ENCODE assay signal across 8 cellular contexts in the genomic region with DNA sequence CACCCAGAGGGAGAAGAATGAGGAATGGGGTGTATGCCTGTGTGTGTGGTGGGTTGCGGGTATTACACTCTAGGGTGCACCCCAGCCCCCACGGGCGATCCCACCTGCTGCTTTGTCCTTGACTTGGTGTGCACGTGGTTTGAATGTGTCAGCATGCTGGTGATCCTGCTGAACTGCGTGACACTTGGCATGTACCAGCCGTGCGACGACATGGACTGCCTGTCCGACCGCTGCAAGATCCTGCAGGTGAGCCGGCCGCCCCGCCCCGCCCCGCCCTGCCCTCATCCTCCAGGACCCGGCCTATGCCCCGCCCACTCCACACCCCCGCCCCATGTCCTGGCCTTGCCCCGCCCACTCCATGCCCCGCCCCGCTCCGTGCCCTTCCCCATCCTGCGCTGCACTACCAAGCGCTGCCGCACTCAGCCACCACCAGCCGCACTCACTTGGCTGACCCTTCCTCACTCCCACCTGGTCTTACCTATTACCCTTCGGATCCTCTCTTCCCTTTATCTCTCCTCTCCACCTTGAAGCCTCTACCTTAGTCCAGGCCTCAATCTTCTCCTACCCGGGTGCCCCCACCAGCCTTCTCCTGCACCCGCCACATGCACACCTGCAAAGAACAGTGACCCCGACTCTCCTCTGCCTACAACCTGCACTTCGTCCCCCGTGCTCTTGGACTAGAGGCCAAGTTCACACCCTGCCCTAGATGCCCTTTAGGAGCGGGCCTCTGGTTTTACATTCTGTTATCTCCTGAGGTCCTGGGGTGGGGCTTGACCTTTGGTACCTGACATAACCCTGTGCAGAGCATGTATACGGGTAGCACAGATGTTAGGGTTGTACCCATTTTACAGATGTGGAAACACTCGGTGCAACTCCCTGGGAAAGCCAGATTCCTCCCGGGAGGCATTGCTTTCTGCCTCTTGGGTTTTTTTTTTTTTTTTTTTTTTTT. TPM values are rescaled to one million over a fixed set of nuclear protein-coding genes. Genes with fewer than 3 reads are reported as not detected.
A peak's percentile ranks its signal among the peaks of the same experiment; 100 is the strongest.
DNase-seq lines count a peak whose midpoint lies in the region; ATAC-seq and TF ChIP-seq lines count a peak whose summit lies in the region.

No MANE protein-coding gene starts in this region.

- TF ChIP-seq CTCF in RWPE2 (IDR thresholded peaks at IDR 0.05; ENCODE audit: poor library complexity, severe bottlenecking) (no peak), mucosa of descending colon (IDR thresholded peaks at IDR 0.05) (no peak), type B pancreatic cell (conservative IDR thresholded peaks at IDR 0.05) (peak; percentile 54), uterus (IDR thresholded peaks at IDR 0.05) (no peak)

- H3K27ac ChIP-seq in RWPE2 (ENCODE audit: poor library complexity, severe bottlenecking) (no peak overlapping the region), uterus (no peak overlapping the region)

- H3K4me1 ChIP-seq in RWPE2 (ENCODE audit: insufficient read depth, poor library complexity, severe bottlenecking) = no peaks in the 10 kb centered on the region
- peaks cover 5% of the 10 kb centered on the region for H3K4me1 ChIP-seq in mucosa of descending colon (ENCODE audit: low read depth)
- H3K4me1 ChIP-seq in uterus = no peaks in the 10 kb centered on the region

- DNase-seq in DMS53 treated with DMSO at 0.1 percent for 48 hours (lab: John Stamatoyannopoulos, UW; ENCODE audit: unreplicated experiment) (peak; percentile 24), RWPE2 (ENCODE audit: low spot score) (peak; percentile 87), mucosa of descending colon (peak; percentile 90 to 94 (median 93)), type B pancreatic cell (ENCODE audit: extremely low spot score, unreplicated experiment) (no peak), cerebellum (ENCODE audit: low spot score) (no peak), HCEC 1CT (no peak), uterus (no peak)
- DNase-seq in activated naive CD8-positive, alpha-beta T cell treated with anti-CD3 and anti-CD28 coated beads, Interleukin-2, amount 50 U/mL, for 16 hours (ENCODE audit: low read depth, low spot score) = peak; percentile 45

- no peak overlapping the region for H3K27ac Mint-ChIP-seq in type B pancreatic cell

- H3K4me1 Mint-ChIP-seq in type B pancreatic cell (ENCODE audit: unreplicated experiment) = peaks cover 6% of the 10 kb centered on the region

- no peak for TF ChIP-seq POLR2A in uterus (IDR thresholded peaks at IDR 0.05)

- peaks cover 4% of the 10 kb centered on the region for H3K9me3 Mint-ChIP-seq in type B pancreatic cell

- ATAC-seq in RWPE2 (ENCODE audit: low read depth) = peak; percentile 85
- peak; percentile 98 for ATAC-seq in mucosa of descending colon

- H3K27me3 ChIP-seq in RWPE2 (ENCODE audit: insufficient read depth, poor library complexity, severe bottlenecking) = no peaks in the 10 kb centered on the region
- peaks cover 0 to 10% of the 10 kb centered on the region in 2 donors for H3K27me3 ChIP-seq in uterus

- H3K4me3 Mint-ChIP-seq in type B pancreatic cell = peak overlapping the region; percentile 25

- H3K27me3 Mint-ChIP-seq in type B pancreatic cell = peaks cover 63% of the 10 kb centered on the region

- no peaks in the 10 kb centered on the region for H3K36me3 Mint-ChIP-seq in type B pancreatic cell

- H3K4me3 ChIP-seq in RWPE2 (ENCODE audit: severe bottlenecking) (no peak overlapping the region), mucosa of descending colon (no peak overlapping the region), uterus (no peak overlapping the region)

- peaks cover under 1% of the 10 kb centered on the region for H3K9me3 ChIP-seq in RWPE2 (ENCODE audit: severe bottlenecking)
- H3K9me3 ChIP-seq in mucosa of descending colon = peaks cover 2% of the 10 kb centered on the region
- H3K9me3 ChIP-seq in uterus = peaks cover 0 to 2% of the 10 kb centered on the region in 2 donors

- intact Hi-C loops in mucosa of descending colon (cut with DNase I, micrococcal nuclease) = no loop called here
- intact Hi-C loops in uterus (cut with DNase I; ENCODE audit: low total_unique reads) = no loop called here

- no peaks in the 10 kb centered on the region for H3K36me3 ChIP-seq in RWPE2 (ENCODE audit: low read depth)
- no peaks in the 10 kb centered on the region for H3K36me3 ChIP-seq in mucosa of descending colon (ENCODE audit: low read depth)
- H3K36me3 ChIP-seq in uterus = no peaks in the 10 kb centered on the region

RNA-seq across cellular contexts. Expression of a gene that starts 27.7 kb away (rescaled TPM):
- total RNA-seq in mucosa of descending colon (under 1 TPM; 0.19 to 0.41 (median 0.20) TPM), type B pancreatic cell (ENCODE audit: low replicate concordance) (0.60 and 1.1 TPM in 2 replicates), cerebellum (0.91 TPM), uterus (under 1 TPM in 2 of 4 donors, not detected in 2; under 0.01 to 0.15 TPM)

Comparison
In these comparisons a context has a peak if more than half of its experiments do, and no peak if none do; other contexts are left out.
1. DNase-seq: peak in DMS53 treated with DMSO at 0.1 percent for 48 hours (single experiment), RWPE2 (single experiment), activated naive CD8-positive, alpha-beta T cell treated with anti-CD3 and anti-CD28 coated beads, Interleukin-2, amount 50 U/mL, for 16 hours (single experiment) and mucosa of descending colon (3 of 3); none in type B pancreatic cell (single experiment), cerebellum (single experiment), HCEC 1CT (single experiment) and uterus (0 of 2).